ENCODE assay signal across 34 cellular contexts in the genomic region with DNA sequence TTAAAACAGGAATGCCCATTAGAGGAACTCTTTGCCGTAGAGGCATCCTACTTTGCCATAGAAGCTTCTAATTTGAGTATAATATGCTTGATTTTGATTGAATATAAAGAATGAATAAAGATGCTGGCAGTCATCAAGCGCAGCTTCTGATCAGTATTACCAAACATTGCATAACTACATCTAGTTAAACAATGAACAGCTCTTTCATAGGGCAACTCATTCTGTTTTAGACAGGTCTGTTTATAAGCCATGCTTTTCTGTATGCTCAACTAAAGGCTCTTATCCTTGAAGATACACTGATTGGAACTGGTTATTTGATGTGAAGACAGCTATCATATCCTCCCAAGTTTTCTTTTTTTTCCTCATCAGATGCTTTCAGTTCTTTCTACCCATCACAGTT.
"Had no signal": no experiment of that assay in that cellular context is flagged by ENCODE, and none has a peak within 500 bp of the region (broad histone marks: within the 10 kb centered on the region; RNA-seq: fewer than 3 reads in every experiment).

No MANE protein-coding gene starts in this region.

- H3K4me3 ChIP-seq: adrenal gland, body of pancreas, breast epithelium had no signal

- H3K4me1 ChIP-seq: body of pancreas, breast epithelium had no signal

- H3K9me3 ChIP-seq: adrenal gland, body of pancreas, breast epithelium had no signal

- DNase-seq: activated B cell treated with CpG ODN at 0.5 μM for 24 hours; activated CD4-positive, alpha-beta memory T cell treated with anti-CD3 and anti-CD28 coated beads for 36 hours; activated CD4-positive, alpha-beta T cell treated with anti-CD3 and anti-CD28 coated beads for 4 hours; activated CD4-positive, alpha-beta T cell treated with anti-CD3 and anti-CD28 coated beads, Interleukin-2, amount 10 ng/mL, durations not matched to agents 24 days and 14 days; activated CD4-positive, alpha-beta T cell treated with anti-CD3 and anti-CD28 coated beads, Interleukin-2, amount 50 U/mL, for 1 hour; activated CD4-positive, alpha-beta T cell treated with anti-CD3 and anti-CD28 coated beads, Interleukin-2, amount 50 U/mL, for 4 hours; activated CD4-positive, CD25-positive, alpha-beta regulatory T cell treated with anti-CD3 and anti-CD28 coated beads, Interleukin-2, amount 50 U/mL, for 72 hours; activated CD8-positive, alpha-beta memory T cell treated with anti-CD3 and anti-CD28 coated beads, Interleukin-2, amount 50 U/mL, for 4 hours; activated CD8-positive, alpha-beta T cell treated with anti-CD3 and anti-CD28 coated beads for 36 hours; activated effector memory CD4-positive, alpha-beta T cell treated with anti-CD3 and anti-CD28 coated beads, Interleukin-2, amount 50 U/mL, for 16 hours; activated gamma-delta T cell treated with Interleukin-2 at 50 U/mL for 16 hours; activated naive CD4-positive, alpha-beta T cell; activated naive CD4-positive, alpha-beta T cell treated with anti-CD3 and anti-CD28 coated beads for 36 hours; activated naive CD4-positive, alpha-beta T cell treated with anti-CD3 and anti-CD28 coated beads, Interleukin-2, amount 50 U/mL, for 16 hours; activated naive CD8-positive, alpha-beta T cell treated with anti-CD3 and anti-CD28 coated beads for 36 hours; activated T-cell treated with anti-CD3 and anti-CD28 coated beads for 4 hours; activated T-cell treated with anti-CD3 and anti-CD28 coated beads, Interleukin-2, amount 50 U/mL, for 1 hour; activated T-cell treated with anti-CD3 and anti-CD28 coated beads, Interleukin-2, amount 50 U/mL, for 4 hours; activated T-cell treated with anti-CD3 and anti-CD28 coated beads, Interleukin-2, amount 50 U/mL, for 72 hours; adrenal gland; amniotic stem cell; aorta; body of pancreas; brain microvascular endothelial cell; central memory CD4-positive, alpha-beta T cell; T-helper 1 cell; T-helper 2 cell; T-helper 9 cell had no signal

- H3K27ac ChIP-seq: adrenal gland, body of pancreas, brain microvascular endothelial cell, breast epithelium, VCaP had no signal

- ATAC-seq: activated CD8-positive, alpha-beta T cell treated with anti-CD3 and anti-CD28 coated beads for 36 hours; activated naive CD4-positive, alpha-beta T cell treated with anti-CD3 and anti-CD28 coated beads, Interleukin-2, amount 50 U/mL, for 72 hours; activated T-cell treated with anti-CD3 and anti-CD28 coated beads, Interleukin-2, amount 50 U/mL, for 4 hours; activated T-cell treated with anti-CD3 and anti-CD28 coated beads, Interleukin-2, amount 50 U/mL, for 72 hours; activated T-helper 17 cell treated with anti-CD3 and anti-CD28 coated beads, Interleukin-2, amount 50 U/mL, for 72 hours; body of pancreas had no signal

- H3K27me3 ChIP-seq: adrenal gland, body of pancreas, brain microvascular endothelial cell, breast epithelium had no signal

- H3K36me3 ChIP-seq: breast epithelium had no signal

- FAIRE-seq: astrocyte, TTC549 had no signal
